Comparison of ENCODE assay signal across 13 cellular contexts in genomic region chr19:17794412-17794730, GRCh38. TPM values are rescaled to one million over a fixed set of nuclear protein-coding genes. Genes with fewer than 3 reads are reported as not detected.
DNase-seq lines count a peak whose midpoint lies in the region; ATAC-seq, FAIRE-seq and TF ChIP-seq lines count a peak whose summit lies in the region.
"Had no signal": no experiment of that assay in that cellular context is flagged by ENCODE, and none has a peak within 500 bp of the region (broad histone marks: within the 10 kb centered on the region; RNA-seq: fewer than 3 reads in every experiment).

No MANE protein-coding gene starts in this region.

- peaks cover 63% of the 10 kb centered on the region for H3K4me1 ChIP-seq in CD4-positive, alpha-beta memory T cell (ENCODE audit: insufficient read depth, low read length)
- H3K4me1 ChIP-seq in HUES6 (ENCODE audit: control insufficient read depth, insufficient read depth, low read length) (peaks cover 5% of the 10 kb centered on the region; the same call in 1 of the 2 replicates), mucosa of descending colon (ENCODE audit: low read depth) (peaks cover 39% of the 10 kb centered on the region)
- H3K4me1 ChIP-seq in naive thymus-derived CD4-positive, alpha-beta T cell (ENCODE audit: control insufficient read depth in 2 of 2, insufficient read depth in 2 of 2, low read length in 2 of 2): peaks cover 21 to 61% of the 10 kb centered on the region in 2 donors

- peak overlapping the region in 6 of 7 donors; percentile 4 to 82 (median 70) for H3K27ac Mint-ChIP-seq in CD4-positive, alpha-beta memory T cell
- H3K27ac Mint-ChIP-seq in chondrocyte (ENCODE audit: unreplicated experiment): no peak overlapping the region
- peak overlapping the region in 8 of 9 donors; percentile 33 to 85 (median 74) for H3K27ac Mint-ChIP-seq in naive thymus-derived CD4-positive, alpha-beta T cell

- no peak overlapping the region for H3K9ac ChIP-seq in HUES6 (ENCODE audit: low read length)

- H3K27ac ChIP-seq in CD4-positive, alpha-beta memory T cell (ENCODE audit: low read depth, low read length): no peak overlapping the region
- H3K27ac ChIP-seq in HUES6 (ENCODE audit: low read depth, low read length): no peak overlapping the region
- peak overlapping the region; percentile 51 for H3K27ac ChIP-seq in naive thymus-derived CD4-positive, alpha-beta T cell (ENCODE audit: low read depth, low read length)
- H3K27ac ChIP-seq: right atrium auricular region had no signal

- H3K9me3 ChIP-seq in CD4-positive, alpha-beta memory T cell (ENCODE audit: control insufficient read depth in 1 of 2, low read length in 2 of 2): no peaks in the 10 kb centered on the region
- H3K9me3 ChIP-seq in HUES6 (ENCODE audit: control insufficient read depth, insufficient read depth, low read depth, low read length) (no peaks in the 10 kb centered on the region), mucosa of descending colon (no peaks in the 10 kb centered on the region)
- H3K9me3 ChIP-seq in naive thymus-derived CD4-positive, alpha-beta T cell (ENCODE audit: control insufficient read depth in 2 of 3, low read length in 3 of 3): no peaks in the 10 kb centered on the region
- H3K9me3 ChIP-seq: right atrium auricular region had no signal

- H3K4me3 ChIP-seq in CD4-positive, alpha-beta memory T cell (ENCODE audit: low read length in 2 of 2): no peak overlapping the region
- H3K4me3 ChIP-seq in HUES6 (ENCODE audit: low read depth, low read length) (peak overlapping the region; percentile 60), mucosa of descending colon (no peak overlapping the region)
- H3K4me3 ChIP-seq in naive thymus-derived CD4-positive, alpha-beta T cell (ENCODE audit: low read length): no peak overlapping the region
- H3K4me3 ChIP-seq: right atrium auricular region had no signal

- POLR2A ChIA-PET in CD4-positive, alpha-beta memory T cell (lab: Charles Lee; ENCODE audit: partially characterized antibody): interaction anchor here (0.7 to 2.7 kb wide), 3 partner anchors 9 to 56 kb away, joined by 3 to 8 read pairs (median 4); no protein-coding TSS in a partner anchor
- POLR2A ChIA-PET in naive thymus-derived CD4-positive, alpha-beta T cell (lab: Charles Lee): interaction anchor here (0.5 to 2.4 kb wide), 5 partner anchors 8 to 321 kb away, joined by 3 to 11 read pairs (median 4); no protein-coding TSS in a partner anchor

- peaks cover 0 to 3% of the 10 kb centered on the region in 2 donors for H3K36me3 Mint-ChIP-seq in CD4-positive, alpha-beta memory T cell
- no peaks in the 10 kb centered on the region for H3K36me3 Mint-ChIP-seq in chondrocyte (ENCODE audit: low read depth)
- peaks cover 0 to under 1% (median 0%) of the 10 kb centered on the region in 5 donors for H3K36me3 Mint-ChIP-seq in naive thymus-derived CD4-positive, alpha-beta T cell

- TF ChIP-seq CTCF in chondrocyte (IDR thresholded peaks at IDR 0.05): peak; percentile 18
- no peak for TF ChIP-seq CTCF in mucosa of descending colon (IDR thresholded peaks at IDR 0.05)

- no peak for ATAC-seq in naive thymus-derived CD4-positive, alpha-beta T cell
- no peak for ATAC-seq in mucosa of descending colon

- FAIRE-seq in GM19239 (lab: Jason Lieb, UNC): no peak
- FAIRE-seq: islet of Langerhans had no signal

- peak overlapping the region; percentile 63 to 82 (median 74) for H3K4me3 Mint-ChIP-seq in CD4-positive, alpha-beta memory T cell
- no peak overlapping the region for H3K4me3 Mint-ChIP-seq in chondrocyte (ENCODE audit: unreplicated experiment)
- peak overlapping the region in 9 of 10 donors; percentile 63 to 85 (median 68) for H3K4me3 Mint-ChIP-seq in naive thymus-derived CD4-positive, alpha-beta T cell

- intact Hi-C loops in CD4-positive, alpha-beta memory T cell (cut with micrococcal nuclease): no loop called here
- intact Hi-C loops in naive thymus-derived CD4-positive, alpha-beta T cell (cut with micrococcal nuclease): loop anchor here in 1 of 2 donors (10.0 kb wide), 1 partner anchor 140 kb away; the partner anchor contains the start of gene CCDC124
- intact Hi-C loops in mucosa of descending colon (cut with DNase I, micrococcal nuclease): loop anchor here in 1 of 2 donors (10.0 kb wide), 1 partner anchor 60 kb away; the partner anchor contains the start of gene RPL18A

- DNase-seq in CD4-positive, alpha-beta memory T cell: no peak
- no peak for DNase-seq in chondrocyte (ENCODE audit: low spot score)
- no peak for DNase-seq in naive thymus-derived CD4-positive, alpha-beta T cell
- DNase-seq in HT-29 (ENCODE audit: low spot score): no peak
- DNase-seq in GM19239 (ENCODE audit: insufficient read length, low spot score): no peak
- DNase-seq in mucosa of descending colon: no peak
- DNase-seq in stimulated activated CD8-positive, alpha-beta memory T cell treated with anti-CD3 and anti-CD28 coated beads, Interleukin-4, amount 100 ng/mL, for 48 hours: no peak
- DNase-seq: GOT3; stimulated activated CD4-positive, alpha-beta T cell treated with anti-CD3 and anti-CD28 coated beads, Interleukin-2, amount 100 ng/mL, for 48 hours had no signal

- H3K27me3 Mint-ChIP-seq in CD4-positive, alpha-beta memory T cell: peaks cover 0 to 3% of the 10 kb centered on the region in 2 donors
- H3K27me3 Mint-ChIP-seq in chondrocyte (ENCODE audit: low read depth): peaks cover 29% of the 10 kb centered on the region
- H3K27me3 Mint-ChIP-seq in naive thymus-derived CD4-positive, alpha-beta T cell: peaks cover 0 to 22% (median 0%) of the 10 kb centered on the region in 5 donors

- peaks cover 21 to 75% (median 49%) of the 10 kb centered on the region in 4 donors for H3K4me1 Mint-ChIP-seq in CD4-positive, alpha-beta memory T cell
- peaks cover 5% of the 10 kb centered on the region for H3K4me1 Mint-ChIP-seq in chondrocyte (ENCODE audit: low read depth)
- H3K4me1 Mint-ChIP-seq in naive thymus-derived CD4-positive, alpha-beta T cell: peaks cover 20 to 77% (median 54%) of the 10 kb centered on the region in 7 donors

- CTCF ChIA-PET in CD4-positive, alpha-beta memory T cell (lab: Charles Lee; ENCODE audit: partially characterized antibody): interaction anchor here (1.0 to 1.3 kb wide), 2 partner anchors 11 to 60 kb away, joined by 3 to 4 read pairs; no protein-coding TSS in a partner anchor
- CTCF ChIA-PET in naive thymus-derived CD4-positive, alpha-beta T cell (lab: Charles Lee): interaction anchor here (1.3 to 1.4 kb wide), 2 partner anchors 62 to 90 kb away, joined by 3 to 5 read pairs; no protein-coding TSS in a partner anchor

- H3K36me3 ChIP-seq in CD4-positive, alpha-beta memory T cell (ENCODE audit: insufficient read depth, low read length): no peaks in the 10 kb centered on the region
- H3K36me3 ChIP-seq in HUES6 (ENCODE audit: control insufficient read depth, insufficient read depth, low read length) (no peaks in the 10 kb centered on the region), mucosa of descending colon (ENCODE audit: low read depth) (no peaks in the 10 kb centered on the region)
- peaks cover 0 to under 1% (median 0%) of the 10 kb centered on the region in 3 experiments for H3K36me3 ChIP-seq in naive thymus-derived CD4-positive, alpha-beta T cell (ENCODE audit: control insufficient read depth in 2 of 3, insufficient read depth in 3 of 3, low read length in 3 of 3)
- H3K36me3 ChIP-seq: right atrium auricular region had no signal

- peaks cover 4% of the 10 kb centered on the region for H3K27me3 ChIP-seq in CD4-positive, alpha-beta memory T cell (ENCODE audit: insufficient read depth, low read length)
- H3K27me3 ChIP-seq in HUES6 (ENCODE audit: control insufficient read depth, insufficient read depth, low read length): peaks cover 22% of the 10 kb centered on the region
- H3K27me3 ChIP-seq in naive thymus-derived CD4-positive, alpha-beta T cell (ENCODE audit: control insufficient read depth in 2 of 2, insufficient read depth in 2 of 2, low read length in 2 of 2): no peaks in the 10 kb centered on the region

- no peaks in the 10 kb centered on the region for H3K9me3 Mint-ChIP-seq in CD4-positive, alpha-beta memory T cell
- H3K9me3 Mint-ChIP-seq in chondrocyte (ENCODE audit: low read depth): no peaks in the 10 kb centered on the region
- no peaks in the 10 kb centered on the region for H3K9me3 Mint-ChIP-seq in naive thymus-derived CD4-positive, alpha-beta T cell

RNA-seq across cellular contexts. Expression of gene B3GNT3, which starts 0.6 kb away (rescaled TPM):
- total RNA-seq in CD4-positive, alpha-beta memory T cell: not detected
- polyA plus RNA-seq in CD4-positive, alpha-beta memory T cell: under 1 TPM; 0.34 to 0.72 TPM
- total RNA-seq in chondrocyte: not detected in 3 replicates
- under 1 TPM in 2 of 5 experiments, not detected in 3; 0.53 to 0.96 TPM for total RNA-seq in naive thymus-derived CD4-positive, alpha-beta T cell
- 1 to 10 TPM in 1 of 2 donors, under 1 TPM in 1; 0.43 to 1.0 TPM for polyA plus RNA-seq in naive thymus-derived CD4-positive, alpha-beta T cell
- 44.3 and 49.6 TPM in 2 replicates for total RNA-seq in HT-29 (2014; rRNA removed; shearing (Covaris generic))
- total RNA-seq in mucosa of descending colon: 100 to 1,000 TPM in 2 of 3 donors, 10 to 100 TPM in 1; 77.6 to 205 (median 189) TPM
- total RNA-seq: myocyte, right atrium auricular region had no signal

RNA-seq across cellular contexts. Expression of gene INSL3, which starts 26.9 kb away (rescaled TPM):
- total RNA-seq in CD4-positive, alpha-beta memory T cell: 1 to 10 TPM; 5.0 to 5.3 TPM
- polyA plus RNA-seq in CD4-positive, alpha-beta memory T cell: 1 to 10 TPM; 1.0 to 3.9 TPM
- not detected in 3 replicates for total RNA-seq in chondrocyte
- total RNA-seq in naive thymus-derived CD4-positive, alpha-beta T cell: 10 to 100 TPM in 1 of 5 experiments, 1 to 10 TPM in 4; 5.5 to 11.1 (median 8.2) TPM
- 1 to 10 TPM; 2.0 to 6.0 TPM for polyA plus RNA-seq in naive thymus-derived CD4-positive, alpha-beta T cell
- not detected in 2 replicates for total RNA-seq in HT-29 (2014; rRNA removed; shearing (Covaris generic))
- total RNA-seq in mucosa of descending colon: not detected
- total RNA-seq: myocyte, right atrium auricular region had no signal

RNA-seq across cellular contexts. Expression of gene FCHO1, which starts 43.1 kb away (rescaled TPM):
- total RNA-seq in CD4-positive, alpha-beta memory T cell: 100 to 1,000 TPM in 1 of 2 experiments, 10 to 100 TPM in 1; 99.4 to 113 TPM
- 10 to 100 TPM in 1 of 2 donors, 1 to 10 TPM in 1; 6.5 to 30.0 TPM for polyA plus RNA-seq in CD4-positive, alpha-beta memory T cell
- 0.22 to 0.70 TPM (median 0.49 TPM) in 3 replicates for total RNA-seq in chondrocyte
- 100 to 1,000 TPM in 2 of 5 experiments, 10 to 100 TPM in 3; 73.2 to 107 (median 87.7) TPM for total RNA-seq in naive thymus-derived CD4-positive, alpha-beta T cell
- polyA plus RNA-seq in naive thymus-derived CD4-positive, alpha-beta T cell: 10 to 100 TPM; 14.7 to 43.4 TPM
- 0.42 and 1.2 TPM in 2 replicates for total RNA-seq in HT-29 (2014; rRNA removed; shearing (Covaris generic))
- 1 to 10 TPM; 3.4 to 4.4 (median 4.2) TPM for total RNA-seq in mucosa of descending colon
- total RNA-seq: myocyte had no signal

RNA-seq across cellular contexts. Expression of gene JAK3, which starts 53.4 kb away (rescaled TPM):
- 100 to 1,000 TPM; 132 to 135 TPM for total RNA-seq in CD4-positive, alpha-beta memory T cell
- 10 to 100 TPM; 74.6 to 96.2 TPM for polyA plus RNA-seq in CD4-positive, alpha-beta memory T cell
- 2.3 to 7.7 TPM (median 6.9 TPM) in 3 replicates for total RNA-seq in chondrocyte
- 100 to 1,000 TPM; 154 to 296 (median 202) TPM for total RNA-seq in naive thymus-derived CD4-positive, alpha-beta T cell
- 100 to 1,000 TPM; 125 to 153 TPM for polyA plus RNA-seq in naive thymus-derived CD4-positive, alpha-beta T cell
- 0.23 and 0.31 TPM in 2 replicates for total RNA-seq in HT-29 (2014; rRNA removed; shearing (Covaris generic))
- total RNA-seq in mucosa of descending colon: 1 to 10 TPM; 3.1 to 9.1 (median 5.4) TPM
- total RNA-seq: myocyte had no signal

Comparison
In these comparisons a context has a peak if more than half of its experiments do, and no peak if none do; other contexts are left out.
1. RNA of gene B3GNT3, which starts 0.6 kb away (total RNA-seq): 77.6 to 205 TPM in mucosa of descending colon and 44.3 to 49.6 TPM in HT-29; 0.53 to 0.96 TPM in naive thymus-derived CD4-positive, alpha-beta T cell, not detected in CD4-positive, alpha-beta memory T cell and not detected in chondrocyte; every median in the first group is over 10 times any median in the second.
2. RNA of gene FCHO1, which starts 43.1 kb away (total RNA-seq): 99.4 to 113 TPM in CD4-positive, alpha-beta memory T cell and 73.2 to 107 TPM in naive thymus-derived CD4-positive, alpha-beta T cell; 3.4 to 4.4 TPM in mucosa of descending colon, 0.42 to 1.2 TPM in HT-29 and 0.22 to 0.70 TPM in chondrocyte; every median in the first group is over 10 times any median in the second.